ENCODE assay signal across 8 cellular contexts in the genomic region with DNA sequence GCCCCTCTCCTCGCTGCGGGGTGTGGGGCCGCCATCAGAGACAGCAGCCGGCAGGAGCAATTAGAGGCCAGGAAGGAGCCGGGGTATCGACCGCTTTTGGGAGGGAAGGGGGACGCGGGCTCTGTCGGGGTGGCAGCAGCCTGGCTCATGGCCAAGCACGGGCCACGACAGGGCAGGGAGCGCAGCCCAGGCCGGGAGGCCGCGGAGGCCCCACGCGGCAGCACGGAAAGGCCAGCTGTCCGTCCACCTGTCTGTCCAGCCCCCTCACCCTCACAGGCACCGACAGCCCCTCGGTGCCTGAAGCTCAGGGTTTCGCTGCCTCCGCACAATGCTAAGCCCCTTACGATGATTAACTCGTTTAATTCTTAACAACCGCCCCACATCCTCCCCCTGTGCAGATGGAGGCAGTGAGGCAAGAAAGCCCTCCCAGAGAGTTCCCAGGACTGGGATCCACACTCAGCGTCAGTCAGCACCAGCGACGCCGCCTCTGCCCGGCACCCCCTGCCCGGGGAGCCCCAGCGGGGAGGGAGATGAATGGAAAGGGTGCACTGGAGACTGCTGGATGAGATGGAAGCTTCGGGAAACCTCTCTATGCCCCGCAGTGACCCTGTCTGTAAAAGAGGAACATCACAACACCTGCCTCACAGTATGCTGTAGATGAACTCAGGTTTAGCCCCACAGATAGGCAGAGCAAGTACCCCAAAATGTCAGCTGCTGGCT. TPM values are rescaled to one million over a fixed set of nuclear protein-coding genes. Genes with fewer than 3 reads are reported as not detected.
A peak's percentile ranks its signal among the peaks of the same experiment; 100 is the strongest.
DNase-seq lines count a peak whose midpoint lies in the region; ATAC-seq and TF ChIP-seq lines count a peak whose summit lies in the region.

No MANE protein-coding gene starts in this region.

- peaks cover 0 to 3% (median 2%) of the 10 kb centered on the region in 3 donors for H3K36me3 Mint-ChIP-seq in naive thymus-derived CD8-positive, alpha-beta T cell
- peaks cover under 1% of the 10 kb centered on the region for H3K36me3 Mint-ChIP-seq in T-helper 2 cell treated with Interferon-gamma antibody and Interleukin-4, amounts not matched to agents 5 μg/mL and 100 μg/mL, for 36 hours (ENCODE audit: low read depth)

- no peaks in the 10 kb centered on the region for H3K9me3 ChIP-seq in body of pancreas

- peak overlapping the region in 7 of 10 donors; percentile 13 to 92 (median 80) for H3K27ac Mint-ChIP-seq in naive thymus-derived CD8-positive, alpha-beta T cell
- H3K27ac Mint-ChIP-seq in T-helper 2 cell treated with Interferon-gamma antibody and Interleukin-4, amounts not matched to agents 5 μg/mL and 100 μg/mL, for 36 hours = no peak overlapping the region

- CTCF ChIA-PET in GM10248 (lab: Yijun Ruan, JAX) = interaction anchor here (1.0 kb wide), 1 partner anchor 224 kb away, joined by 3 read pairs; no protein-coding TSS in a partner anchor

- DNase-seq in COLO668 (lab: John Stamatoyannopoulos, UW; ENCODE audit: unreplicated experiment) (peak; percentile 77), NAMALWA (ENCODE audit: low spot score) (peak; percentile 46), body of pancreas (peak in 1 of 4 donors; percentile 45), dermis blood vessel endothelial cell (no peak), GM10248 (ENCODE audit: extremely low spot score) (no peak)
- no peak for DNase-seq in naive thymus-derived CD8-positive, alpha-beta T cell
- DNase-seq in T-helper 2 cell treated with Interferon-gamma antibody and Interleukin-4, amounts not matched to agents 5 μg/mL and 100 μg/mL, for 36 hours (ENCODE audit: low spot score) = no peak

- POLR2A ChIA-PET in naive thymus-derived CD8-positive, alpha-beta T cell (lab: Charles Lee) = no interaction called here
- POLR2A ChIA-PET in GM10248 (lab: Yijun Ruan, JAX) = no interaction called here

- TF ChIP-seq CTCF in body of pancreas (IDR thresholded peaks at IDR 0.05) = no peak
- no peak for TF ChIP-seq CTCF in GM10248 (IDR thresholded peaks at IDR 0.05; ENCODE audit: control extremely low read depth, extremely low read depth, low read depth, missing control alignments)

- H3K4me3 Mint-ChIP-seq in naive thymus-derived CD8-positive, alpha-beta T cell = peak overlapping the region in 6 of 10 donors; percentile 18 to 75 (median 31)
- no peak overlapping the region for H3K4me3 Mint-ChIP-seq in T-helper 2 cell treated with Interferon-gamma antibody and Interleukin-4, amounts not matched to agents 5 μg/mL and 100 μg/mL, for 36 hours

- peaks cover 47% of the 10 kb centered on the region for H3K4me1 ChIP-seq in body of pancreas

- no peaks in the 10 kb centered on the region for H3K9me3 Mint-ChIP-seq in naive thymus-derived CD8-positive, alpha-beta T cell
- H3K9me3 Mint-ChIP-seq in T-helper 2 cell treated with Interferon-gamma antibody and Interleukin-4, amounts not matched to agents 5 μg/mL and 100 μg/mL, for 36 hours = no peaks in the 10 kb centered on the region

- intact Hi-C loops in body of pancreas (cut with DNase I) = no loop called here

- peak overlapping the region in 3 of 4 donors; percentile 19 to 65 (median 21) for H3K27ac ChIP-seq in body of pancreas

- no peak for TF ChIP-seq POLR2A in body of pancreas (IDR thresholded peaks at IDR 0.05)

- H3K27me3 Mint-ChIP-seq in naive thymus-derived CD8-positive, alpha-beta T cell = no peaks in the 10 kb centered on the region
- H3K27me3 Mint-ChIP-seq in T-helper 2 cell treated with Interferon-gamma antibody and Interleukin-4, amounts not matched to agents 5 μg/mL and 100 μg/mL, for 36 hours (ENCODE audit: low read depth) = no peaks in the 10 kb centered on the region

- H3K36me3 ChIP-seq in body of pancreas (replicated peaks in 1 of 2; ENCODE audit: insufficient read depth in 1 of 2, low read depth in 2 of 2) = no peaks in the 10 kb centered on the region

- peaks cover 23 to 62% (median 51%) of the 10 kb centered on the region in 4 donors for H3K4me1 Mint-ChIP-seq in naive thymus-derived CD8-positive, alpha-beta T cell
- peaks cover 25% of the 10 kb centered on the region for H3K4me1 Mint-ChIP-seq in T-helper 2 cell treated with Interferon-gamma antibody and Interleukin-4, amounts not matched to agents 5 μg/mL and 100 μg/mL, for 36 hours (ENCODE audit: low read depth)

- peak; percentile 44 for ATAC-seq in body of pancreas
- ATAC-seq in naive thymus-derived CD8-positive, alpha-beta T cell = peak in 1 of 2 donors; percentile 13
- no peak for ATAC-seq in HG03460 (IDR thresholded peaks at IDR 0.05; ENCODE audit: unreplicated experiment)

- no peaks in the 10 kb centered on the region for H3K27me3 ChIP-seq in body of pancreas

- WGBS in body of pancreas, 2 donors = 56 to 59% methylated on average over 12 to 36 of the region's 36 CpGs

- no peak overlapping the region for H3K4me3 ChIP-seq in body of pancreas

RNA-seq across cellular contexts. Expression of gene NCOR2, which starts 23.7 kb away (rescaled TPM):
- total RNA-seq in body of pancreas = 100 to 1,000 TPM in 1 of 2 donors, 10 to 100 TPM in 1; 53.7 to 397 TPM
- total RNA-seq in naive thymus-derived CD8-positive, alpha-beta T cell = 10 to 100 TPM; 86.3 to 86.7 TPM
- polyA plus RNA-seq in naive thymus-derived CD8-positive, alpha-beta T cell = 10 to 100 TPM in 1 of 3 donors, 1 to 10 TPM in 2; 2.3 to 18.7 (median 3.5) TPM
- total RNA-seq in dermis blood vessel endothelial cell = 25.7 and 44.3 TPM in 2 replicates

Comparison
In these comparisons a context has a peak if more than half of its experiments do, and no peak if none do; other contexts are left out.
1. DNase-seq: peak in COLO668 (single experiment) and NAMALWA (single experiment); none in naive thymus-derived CD8-positive, alpha-beta T cell (0 of 10), dermis blood vessel endothelial cell (single experiment), T-helper 2 cell treated with Interferon-gamma antibody and Interleukin-4, amounts not matched to agents 5 μg/mL and 100 μg/mL, for 36 hours (single experiment) and GM10248 (single experiment).